Comparison of ENCODE assay signal across 8 cellular contexts in the genomic region with DNA sequence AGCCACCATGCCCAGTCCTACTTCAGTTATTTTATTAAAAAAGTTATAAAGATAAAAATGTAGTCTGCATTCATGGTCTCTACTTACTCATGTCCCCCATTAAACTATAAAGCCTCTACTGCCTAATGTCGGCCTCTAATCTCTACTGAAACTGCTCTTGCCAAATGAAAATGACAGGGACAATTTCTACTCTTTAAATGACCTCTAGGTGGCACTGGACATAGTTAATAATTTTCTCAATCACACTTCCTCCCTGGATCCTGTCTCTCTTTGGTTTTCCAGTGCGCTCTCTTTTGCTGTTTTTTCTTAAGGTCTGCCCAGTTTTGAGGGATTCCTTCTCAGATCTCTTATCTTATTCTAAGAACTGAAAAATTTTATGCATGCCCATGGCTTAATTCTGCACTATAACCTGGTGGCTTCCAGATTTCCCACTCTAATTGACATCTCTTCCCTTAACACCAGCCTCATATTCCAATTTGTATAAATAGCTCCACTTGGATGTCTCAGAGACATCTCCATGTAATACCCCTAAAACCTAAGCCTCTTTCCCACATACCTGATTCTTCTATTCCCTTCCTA. TPM values are rescaled to one million over a fixed set of nuclear protein-coding genes. Genes with fewer than 3 reads are reported as not detected.
DNase-seq lines count a peak whose midpoint lies in the region; ATAC-seq and TF ChIP-seq lines count a peak whose summit lies in the region.

No MANE protein-coding gene starts in this region.

- no peaks in the 10 kb centered on the region for H3K4me1 ChIP-seq in body of pancreas
- no peaks in the 10 kb centered on the region for H3K4me1 ChIP-seq in effector memory CD4-positive, alpha-beta T cell (ENCODE audit: control insufficient read depth, insufficient read depth, low read length, poor library complexity, severe bottlenecking)

- DNase-seq in BJ (ENCODE audit: low read depth) (no peak), NCI-H2227 treated with DMSO at 0.1 percent for 48 hours (lab: John Stamatoyannopoulos, UW) (peak; percentile 14), body of pancreas (peak in 1 of 4 donors; percentile 9), lung microvascular endothelial cell (ENCODE audit: low read depth in 2 of 2) (peak; percentile 43 to 58), coronary artery (ENCODE audit: low spot score) (no peak)
- DNase-seq in effector memory CD4-positive, alpha-beta T cell = no peak

- ATAC-seq in GM18867 (IDR thresholded peaks at IDR 0.05; ENCODE audit: unreplicated experiment) = peak; percentile 55
- peak; percentile 80 for ATAC-seq in body of pancreas
- no peak for ATAC-seq in GM21367 (IDR thresholded peaks at IDR 0.05; ENCODE audit: unreplicated experiment)

- no peak for TF ChIP-seq POLR2A in body of pancreas (IDR thresholded peaks at IDR 0.05)

- POLR2A ChIA-PET in BJ (lab: Charles Lee) = no interaction called here

- H3K27ac ChIP-seq in body of pancreas (no peak overlapping the region), coronary artery (no peak overlapping the region)
- no peak overlapping the region for H3K27ac ChIP-seq in effector memory CD4-positive, alpha-beta T cell (ENCODE audit: insufficient read depth, low read length, poor library complexity, severe bottlenecking)

- H3K9me3 ChIP-seq in body of pancreas = no peaks in the 10 kb centered on the region
- H3K9me3 ChIP-seq in effector memory CD4-positive, alpha-beta T cell (ENCODE audit: control insufficient read depth, low read length) = no peaks in the 10 kb centered on the region

- intact Hi-C loops in body of pancreas (cut with DNase I) = no loop called here

- CTCF ChIA-PET in BJ (lab: Yijun Ruan, JAX) = interaction anchor here (0.6 to 2.8 kb wide), 16 partner anchors 8 to 147 kb away, joined by 3 to 26 read pairs (median 4); no protein-coding TSS in a partner anchor

- TF ChIP-seq CTCF in BJ (IDR thresholded peaks at IDR 0.05; ENCODE audit: insufficient read depth, low read depth, low read length) = peak; percentile 50
- TF ChIP-seq CTCF in body of pancreas (IDR thresholded peaks at IDR 0.05) = peak in 6 of 7 experiments; percentile 58 to 65 (median 62)
- no peak for TF ChIP-seq CTCF in coronary artery (IDR thresholded peaks at IDR 0.05)

- 2 to 7% methylated on average over 2 of the region's 2 CpGs for WGBS in body of pancreas, 2 donors

- H3K27me3 ChIP-seq in BJ (ENCODE audit: control insufficient read depth, insufficient read depth, low read length) (no peaks in the 10 kb centered on the region), body of pancreas (no peaks in the 10 kb centered on the region)
- H3K27me3 ChIP-seq in effector memory CD4-positive, alpha-beta T cell (replicated peaks; ENCODE audit: control insufficient read depth, insufficient read depth, low read length, poor library complexity, severe bottlenecking) = no peaks in the 10 kb centered on the region

- H3K36me3 ChIP-seq in BJ (ENCODE audit: control insufficient read depth, insufficient read depth, low read length) = no peaks in the 10 kb centered on the region
- H3K36me3 ChIP-seq in body of pancreas (replicated peaks in 1 of 2; ENCODE audit: insufficient read depth in 1 of 2, low read depth in 2 of 2) = no peaks in the 10 kb centered on the region
- no peaks in the 10 kb centered on the region for H3K36me3 ChIP-seq in effector memory CD4-positive, alpha-beta T cell (ENCODE audit: control insufficient read depth, insufficient read depth, low read length)

- H3K4me3 ChIP-seq in BJ (ENCODE audit: low read depth, low read length) = no peak overlapping the region
- no peak overlapping the region for H3K4me3 ChIP-seq in body of pancreas
- no peak overlapping the region for H3K4me3 ChIP-seq in coronary artery
- no peak overlapping the region for H3K4me3 ChIP-seq in effector memory CD4-positive, alpha-beta T cell (ENCODE audit: insufficient read depth, low read depth, low read length, poor library complexity, severe bottlenecking)

RNA-seq across cellular contexts. Expression of a gene that starts 54.3 kb away (rescaled TPM):
- 10.5 and 20.8 TPM in 2 replicates for polyA plus RNA-seq in BJ (2011; rRNA removed)
- polyA minus RNA-seq in BJ (2011; rRNA and poly(A)+ RNA removed) = 8.2 and 8.7 TPM in 2 replicates
- total RNA-seq in body of pancreas (10 to 100 TPM; 11.2 to 13.2 TPM), lung microvascular endothelial cell (19.8 and 24.6 TPM in 2 replicates)

Comparison
In these comparisons a context has a peak if more than half of its experiments do, and no peak if none do; other contexts are left out.
1. DNase-seq: peak in NCI-H2227 treated with DMSO at 0.1 percent for 48 hours (single experiment) and lung microvascular endothelial cell (2 of 2); none in BJ (single experiment), coronary artery (single experiment) and effector memory CD4-positive, alpha-beta T cell (0 of 3).